8 cellular contexts compared by ENCODE assay signal in genomic region chr11:62324738-62325556, GRCh38. TPM values are rescaled to one million over a fixed set of nuclear protein-coding genes. Genes with fewer than 3 reads are reported as not detected.
DNase-seq lines count a peak whose midpoint lies in the region; ATAC-seq and TF ChIP-seq lines count a peak whose summit lies in the region.

No MANE protein-coding gene starts in this region.

- TF ChIP-seq POLR2A in ovary (IDR thresholded peaks at IDR 0.05) (no peak), prostate gland (IDR thresholded peaks at IDR 0.05) (no peak)

- no peak for TF ChIP-seq EP300 in ovary (IDR thresholded peaks at IDR 0.05)

- H3K27ac ChIP-seq in right atrium auricular region, result no peak overlapping the region
- no peak overlapping the region for H3K27ac ChIP-seq in ovary
- no peak overlapping the region for H3K27ac ChIP-seq in prostate gland

- no peaks in the 10 kb centered on the region for H3K9me3 ChIP-seq in right atrium auricular region
- H3K9me3 ChIP-seq in ovary, result no peaks in the 10 kb centered on the region
- no peaks in the 10 kb centered on the region for H3K9me3 ChIP-seq in prostate gland

- DNase-seq in Right ventricle myocardium inferior (ENCODE audit: missing footprints) (peak; percentile 77), right atrium auricular region (ENCODE audit: low spot score) (no peak), NOMO-1 treated with dmso at 0.1 percent for 144 hours (lab: John Stamatoyannopoulos, UW; ENCODE audit: unreplicated experiment) (peak; percentile 67), fibroblast of villous mesenchyme (ENCODE audit: low read depth) (peak; percentile 49), retina (peak; percentile 10), ovary (no peak), prostate gland (ENCODE audit: low spot score) (no peak)
- peak; percentile 24 for DNase-seq in activated CD8-positive, alpha-beta memory T cell treated with anti-CD3 and anti-CD28 coated beads, Interleukin-2, amount 50 U/mL, for 4 hours

- TF ChIP-seq CTCF in right atrium auricular region (IDR thresholded peaks at IDR 0.05) (peak in 1 of 2 donors; percentile 63), fibroblast of villous mesenchyme (IDR thresholded peaks at IDR 0.05; ENCODE audit: insufficient read depth, low read depth, low read length) (peak; percentile 76), ovary (IDR thresholded peaks at IDR 0.05) (no peak), prostate gland (IDR thresholded peaks at IDR 0.05) (peak in 2 of 4 experiments; percentile 19 to 42)

- WGBS in ovary, 3 donors, result 21 to 38% (median 33%) methylated on average over 17 of the region's 17 CpGs
- 36% methylated on average over 17 of the region's 17 CpGs for WGBS in prostate gland

- H3K27me3 ChIP-seq in right atrium auricular region (no peaks in the 10 kb centered on the region), ovary (no peaks in the 10 kb centered on the region), prostate gland (replicated peaks; ENCODE audit: insufficient read depth) (no peaks in the 10 kb centered on the region)

- H3K4me3 ChIP-seq in right atrium auricular region (no peak overlapping the region), fibroblast of villous mesenchyme (ENCODE audit: low read depth, low read length) (no peak overlapping the region), ovary (no peak overlapping the region), prostate gland (no peak overlapping the region)

- intact Hi-C loops in Right ventricle myocardium inferior (cut with DNase I), result no loop called here
- intact Hi-C loops in ovary (cut with DNase I), result no loop called here
- intact Hi-C loops in prostate gland (cut with DNase I), result no loop called here

- H3K4me1 ChIP-seq in right atrium auricular region (no peaks in the 10 kb centered on the region), ovary (ENCODE audit: insufficient read depth) (no peaks in the 10 kb centered on the region), prostate gland (replicated peaks) (no peaks in the 10 kb centered on the region)

- no peaks in the 10 kb centered on the region for H3K36me3 ChIP-seq in right atrium auricular region
- H3K36me3 ChIP-seq in ovary, result no peaks in the 10 kb centered on the region
- no peaks in the 10 kb centered on the region for H3K36me3 ChIP-seq in prostate gland

- ATAC-seq in Right ventricle myocardium inferior, result peak; percentile 46

RNA-seq across cellular contexts. Expression of gene ASRGL1, which starts 12.3 kb away (rescaled TPM):
- 4.7 TPM for total RNA-seq in Right ventricle myocardium inferior
- total RNA-seq in right atrium auricular region, result 1 to 10 TPM in 1 of 2 donors, under 1 TPM in 1; 0.74 to 7.0 TPM
- 0.97 and 1.3 TPM in 2 replicates for total RNA-seq in fibroblast of villous mesenchyme
- 100 to 1,000 TPM in 1 of 7 donors, 10 to 100 TPM in 3, 1 to 10 TPM in 3; 1.6 to 143 (median 12.3) TPM for total RNA-seq in ovary
- 1 to 10 TPM; 2.9 to 3.7 TPM for polyA plus RNA-seq in ovary
- total RNA-seq in prostate gland, result 10 to 100 TPM; 27.6 to 93.0 TPM

RNA-seq across cellular contexts. Expression of gene SCGB1D4, which starts 26.1 kb away (rescaled TPM):
- total RNA-seq in Right ventricle myocardium inferior (not detected), right atrium auricular region (not detected), fibroblast of villous mesenchyme (not detected in 2 replicates), ovary (10 to 100 TPM in 1 of 7 donors, 1 to 10 TPM in 2, not detected in 4; 1.1 to 25.3 (median 8.5) TPM), prostate gland (not detected)
- not detected for polyA plus RNA-seq in ovary

RNA-seq across cellular contexts. Expression of gene SCGB2A2, which starts 55.0 kb away (rescaled TPM):
- not detected for total RNA-seq in Right ventricle myocardium inferior
- not detected for total RNA-seq in right atrium auricular region
- total RNA-seq in fibroblast of villous mesenchyme, result not detected in 2 replicates
- total RNA-seq in ovary, result not detected
- polyA plus RNA-seq in ovary, result not detected
- not detected for total RNA-seq in prostate gland

Comparison
In these comparisons a context has a peak if more than half of its experiments do, and no peak if none do; other contexts are left out.
1. DNase-seq: peak in Right ventricle myocardium inferior (single experiment), NOMO-1 treated with dmso at 0.1 percent for 144 hours (single experiment), activated CD8-positive, alpha-beta memory T cell treated with anti-CD3 and anti-CD28 coated beads, Interleukin-2, amount 50 U/mL, for 4 hours (single experiment), fibroblast of villous mesenchyme (single experiment) and retina (single experiment); none in right atrium auricular region (single experiment), ovary (0 of 5) and prostate gland (single experiment).